Comparison of ENCODE assay signal across 29 cellular contexts in genomic region chr3:128190501-128190900, GRCh38. TPM values are rescaled to one million over a fixed set of nuclear protein-coding genes. Genes with fewer than 3 reads are reported as not detected.
DNase-seq lines count a peak whose midpoint lies in the region; ATAC-seq, FAIRE-seq and TF ChIP-seq lines count a peak whose summit lies in the region.
"Had no signal": no experiment of that assay in that cellular context is flagged by ENCODE, and none has a peak within 500 bp of the region (broad histone marks: within the 10 kb centered on the region; RNA-seq: fewer than 3 reads in every experiment).

No MANE protein-coding gene starts in this region.

- TF ChIP-seq CTCF in PC-3 (conservative IDR thresholded peaks at IDR 0.05; ENCODE audit: low read depth, low read length): no peak

- POLR2A ChIA-PET in PC-3 (lab: Charles Lee; ENCODE audit: unreplicated experiment): no interaction called here

- H3K79me2 ChIP-seq in GM23248 (ENCODE audit: insufficient read depth) (peaks cover 6% of the 10 kb centered on the region), PC-3 (ENCODE audit: low read length) (no peaks in the 10 kb centered on the region)

- ATAC-seq in PC-3: peak; percentile 93
- no peak for ATAC-seq in HG03280 (IDR thresholded peaks at IDR 0.05; ENCODE audit: unreplicated experiment)
- ATAC-seq: activated CD4-positive, alpha-beta T cell treated with anti-CD3 and anti-CD28 coated beads for 36 hours; heart right ventricle; lower lobe of right lung; mucosa of descending colon; natural killer cell treated with Interleukin-12 subunit alpha and Interleukin-12 subunit beta and Interleukin-15 and Interleukin-18, amount 100 ng/mL, for 72 hours; Right ventricle myocardium inferior had no signal

- DNase-seq in GM23248 (peak; percentile 26), PC-3 (peak; percentile 47), kidney tubule cell (ENCODE audit: low spot score) (peak; percentile 60), NCI-H1048 (lab: John Stamatoyannopoulos, UW) (no peak)
- DNase-seq in stimulated activated CD4-positive, alpha-beta T cell treated with anti-CD3 and anti-CD28 coated beads, Interleukin-15, amount 100 ng/mL, for 24 hours: no peak
- DNase-seq: activated CD4-positive, alpha-beta T cell treated with anti-CD3 and anti-CD28 coated beads for 36 hours; activated effector memory CD4-positive, alpha-beta T cell treated with Interleukin-2 at 50 U/mL for 16 hours; activated naive CD8-positive, alpha-beta T cell treated with anti-CD3 and anti-CD28 coated beads for 36 hours; activated T-cell treated with anti-CD3 and anti-CD28 coated beads for 4 hours; DMS79 treated with DMSO at 0.1 percent for 48 hours; GOT3; heart right ventricle; lower lobe of right lung; MG63; mucosa of descending colon; NCI-H1417 treated with DMSO at 0.1 percent for 48 hours; NCI-H2081; NCI-H345; NCI-H774; stimulated activated CD4-positive, alpha-beta T cell treated with anti-CD3 and anti-CD28 coated beads, Interleukin-1b, Interleukin-23, amount 100 ng/mL, for 48 hours; stimulated activated CD8-positive, alpha-beta memory T cell treated with anti-CD3 and anti-CD28 coated beads, Interleukin-4, amount 100 ng/mL, for 48 hours; trophoblast cell had no signal

- intact Hi-C loops in PC-3 (cut with micrococcal nuclease): no loop called here

- CTCF ChIA-PET in PC-3 (lab: Charles Lee): no interaction called here

- no peaks in the 10 kb centered on the region for H3K9me2 ChIP-seq in GM23248 (ENCODE audit: insufficient read depth)
- no peaks in the 10 kb centered on the region for H3K9me2 ChIP-seq in PC-3 (replicated peaks; ENCODE audit: low read length)

- 94 to 97% methylated on average over 1 of the region's 1 CpG for WGBS in GM23248 (ENCODE audit: low coverage in 1 of 2, low lambda C conversion rate in 2 of 2, missing lambda C conversion rate in 2 of 2), 2 experiments

- H3K9ac ChIP-seq in GM23248: no peak overlapping the region
- H3K9ac ChIP-seq in PC-3 (ENCODE audit: low read length): no peak overlapping the region
- H3K9ac ChIP-seq: BLaER1 treated with 17β-estradiol and CSF1 and Interleukin-3, amounts not matched to agents 10 nM and 100 nM had no signal

- no peak overlapping the region for H3K27ac ChIP-seq in GM23248
- peak overlapping the region; percentile 49 for H3K27ac ChIP-seq in PC-3 (ENCODE audit: low read length)
- H3K27ac ChIP-seq: ascending aorta; BLaER1 treated with 17β-estradiol and CSF1 and Interleukin-3, amounts not matched to agents 10 nM and 100 nM; heart right ventricle; lower lobe of right lung; skin epidermis had no signal

- H3K9me3 ChIP-seq in GM23248 (ENCODE audit: low read depth) (no peaks in the 10 kb centered on the region), PC-3 (ENCODE audit: low read length) (no peaks in the 10 kb centered on the region)
- H3K9me3 ChIP-seq: ascending aorta, heart right ventricle, lower lobe of right lung, MG63, mucosa of descending colon had no signal

- in situ Hi-C loops in GM23248 (cut with MboI): no loop called here

- 0 out of 2 replicates have a peak, but pooled peaks cover 3% of the 10 kb centered on the region for H3K4me1 ChIP-seq in GM23248 (ENCODE audit: insufficient read depth)
- peaks cover 4% of the 10 kb centered on the region for H3K4me1 ChIP-seq in PC-3 (ENCODE audit: insufficient read depth, low read length)
- H3K4me1 ChIP-seq: lower lobe of right lung had no signal

- H3F3A ChIP-seq in GM23248 (ENCODE audit: insufficient read depth): no peaks in the 10 kb centered on the region
- H3F3A ChIP-seq in PC-3 (ENCODE audit: low read length, unreplicated experiment): no peaks in the 10 kb centered on the region

- H3K4me3 ChIP-seq in GM23248: no peak overlapping the region
- no peak overlapping the region for H3K4me3 ChIP-seq in PC-3 (ENCODE audit: low read length)
- H3K4me3 ChIP-seq: ascending aorta; BLaER1 treated with 17β-estradiol and CSF1 and Interleukin-3, amounts not matched to agents 10 nM and 100 nM; heart right ventricle; lower lobe of right lung; MG63; mucosa of descending colon; skin epidermis had no signal

- peak; percentile 73 for FAIRE-seq in colon (lab: Jason Lieb, UNC)

- no peaks in the 10 kb centered on the region for H3K36me3 ChIP-seq in GM23248 (ENCODE audit: low read depth)
- H3K36me3 ChIP-seq in PC-3 (ENCODE audit: low read depth, low read length): no peaks in the 10 kb centered on the region
- H3K36me3 ChIP-seq: ascending aorta, heart right ventricle, lower lobe of right lung, MG63 had no signal

- no peak overlapping the region for H3K4me2 ChIP-seq in GM23248 (ENCODE audit: unreplicated experiment)
- no peak overlapping the region for H3K4me2 ChIP-seq in PC-3 (ENCODE audit: low read length)

- H3K27me3 ChIP-seq in GM23248 (replicated peaks; ENCODE audit: insufficient read depth): no peaks in the 10 kb centered on the region
- H3K27me3 ChIP-seq in PC-3 (ENCODE audit: low read length): no peaks in the 10 kb centered on the region
- H3K27me3 ChIP-seq: ascending aorta; BLaER1 treated with 17β-estradiol and CSF1 and Interleukin-3, amounts not matched to agents 10 nM and 100 nM; heart right ventricle; MG63 had no signal

- H4K20me1 ChIP-seq in GM23248 (ENCODE audit: insufficient read depth): no peaks in the 10 kb centered on the region
- H4K20me1 ChIP-seq in PC-3 (ENCODE audit: low read length): no peaks in the 10 kb centered on the region

- BruUV-seq in PC-3 (replicated peaks; lab: Mats Ljungman, UMichigan): no TSS peak

- H2AFZ ChIP-seq in GM23248: no peak overlapping the region
- H2AFZ ChIP-seq in PC-3 (ENCODE audit: low read length): no peak overlapping the region

RNA-seq across cellular contexts. Expression of gene EEFSEC, which starts 37.2 kb away (rescaled TPM):
- total RNA-seq in GM23248 (2014; rRNA removed; shearing (Covaris generic)): 3.7 and 4.9 TPM in 2 replicates
- polyA plus RNA-seq in GM23248 (2016; fragmentation: Nextera tagmentation; extraction: Ambion mirVana): 16.8 and 18.7 TPM in 2 replicates
- 9.6 and 11.6 TPM in 2 replicates for total RNA-seq in PC-3 (2014; rRNA removed)

Comparison
In these comparisons a context has a peak if more than half of its experiments do, and no peak if none do; other contexts are left out.
1. DNase-seq: peak in GM23248 (single experiment), PC-3 (single experiment) and kidney tubule cell (single experiment); none in stimulated activated CD4-positive, alpha-beta T cell treated with anti-CD3 and anti-CD28 coated beads, Interleukin-15, amount 100 ng/mL, for 24 hours (single experiment) and NCI-H1048 (single experiment).